In the genomic region with DNA sequence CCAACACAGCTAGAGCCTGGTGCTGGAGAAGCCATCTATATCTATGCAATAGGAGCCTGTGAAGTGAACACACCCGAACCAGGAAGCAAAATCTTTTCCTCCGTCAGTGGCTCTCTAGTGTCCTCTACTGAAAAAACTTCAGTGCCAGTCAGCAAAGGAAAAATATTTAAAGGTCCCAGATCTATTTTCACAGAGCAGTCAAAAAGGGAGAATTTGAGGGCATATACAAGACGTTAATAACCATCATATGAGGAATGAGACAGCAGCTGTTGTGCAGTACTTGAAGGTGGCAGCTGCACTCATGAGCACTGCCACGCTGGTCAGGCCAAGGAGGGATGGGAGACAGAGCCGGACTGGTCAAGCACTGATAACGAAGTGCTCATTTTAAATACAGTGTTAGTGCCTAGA, we compare ENCODE assay signal across 9 cellular contexts. TPM values are rescaled to one million over a fixed set of nuclear protein-coding genes. Genes with fewer than 3 reads are reported as not detected.
DNase-seq lines count a peak whose midpoint lies in the region; ATAC-seq, FAIRE-seq and TF ChIP-seq lines count a peak whose summit lies in the region.
"Had no signal": no experiment of that assay in that cellular context is flagged by ENCODE, and none has a peak within 500 bp of the region (broad histone marks: within the 10 kb centered on the region; RNA-seq: fewer than 3 reads in every experiment).

No MANE protein-coding gene starts in this region.

- TF ChIP-seq CTCF in DND-41 (IDR thresholded peaks at IDR 0.05; ENCODE audit: borderline replicate concordance, extremely low read depth, low read length, poor library complexity, severe bottlenecking) = peak; percentile 28
- TF ChIP-seq CTCF in NB4 (IDR thresholded peaks at IDR 0.05; ENCODE audit: low read depth, low read length) = no peak
- TF ChIP-seq CTCF in GM12878 (IDR thresholded peaks at IDR 0.05 in 2 of 3, conservative IDR thresholded peaks at IDR 0.05 in 1 of 3; ENCODE audit: control insufficient read depth in 2 of 3, extremely low read depth in 1 of 3, insufficient read depth in 1 of 3, low read depth in 3 of 3, low read length in 3 of 3) = peak in 2 of 3 experiments; percentile 25 to 26; a peak in 2 of 6 replicates
- TF ChIP-seq CTCF in liver (IDR thresholded peaks at IDR 0.05; ENCODE audit: low read depth, low read length, missing input control) = peak; percentile 29
- TF ChIP-seq CTCF in Peyer's patch (IDR thresholded peaks at IDR 0.05) = peak in 3 of 6 experiments; percentile 41 to 54 (median 50)

- CTCF ChIA-PET in GM12878 (lab: Yijun Ruan, JAX) = interaction anchor here (0.5 to 2.5 kb wide), 9 partner anchors 11 to 252 kb away, joined by 3 to 17 read pairs (median 4); a partner anchor contains a TSS

- H2AFZ ChIP-seq in DND-41 (ENCODE audit: low read depth, low read length) (no peak overlapping the region), GM12878 (ENCODE audit: control insufficient read depth, low read depth, low read length) (no peak overlapping the region)

- H3K9me3 ChIP-seq in DND-41 (ENCODE audit: insufficient read depth, low read length, severe bottlenecking) (no peaks in the 10 kb centered on the region), GM12878 (replicated peaks; ENCODE audit: control insufficient read depth, insufficient read depth, low read length) (no peaks in the 10 kb centered on the region; the same call in 2 of the 3 replicates), liver (ENCODE audit: control insufficient read depth in 4 of 4, low read length in 3 of 4) (peaks cover 0 to 3% (median 0%) of the 10 kb centered on the region in 4 donors), Peyer's patch (no peaks in the 10 kb centered on the region)

- H3K4me3 ChIP-seq in DND-41 (ENCODE audit: low read depth in 1 of 2, low read length in 2 of 2) (no peak overlapping the region), NB4 (ENCODE audit: low read depth, low read length) (no peak overlapping the region), GM12878 (no peak overlapping the region), liver (ENCODE audit: low read depth in 1 of 3, low read length in 3 of 3) (no peak overlapping the region), Peyer's patch (no peak overlapping the region)
- H3K4me3 ChIP-seq: skin epidermis had no signal

- FAIRE-seq in GM12878 (lab: Jason Lieb, UNC) = no peak

- H3K4me2 ChIP-seq in DND-41 (ENCODE audit: insufficient read depth, low read length) (no peak overlapping the region), GM12878 (ENCODE audit: control insufficient read depth, insufficient read depth) (no peak overlapping the region; the same call in 1 of the 2 replicates)

- H3K4me1 ChIP-seq in DND-41 (ENCODE audit: insufficient read depth, low read length) (peaks cover 8% of the 10 kb centered on the region; the same call in 1 of the 2 replicates), GM12878 (ENCODE audit: control insufficient read depth, insufficient read depth, low read length) (no peaks in the 10 kb centered on the region), liver (ENCODE audit: control insufficient read depth in 4 of 4, insufficient read depth in 4 of 4, low read length in 3 of 4) (no peaks in the 10 kb centered on the region), Peyer's patch (no peaks in the 10 kb centered on the region)

- no TSS peak for BruUV-seq in GM12878 (replicated peaks; lab: Mats Ljungman, UMichigan)

- H3K27ac ChIP-seq in DND-41 (ENCODE audit: low read length) (no peak overlapping the region), GM12878 (ENCODE audit: control insufficient read depth, insufficient read depth) (no peak overlapping the region), liver (ENCODE audit: low read depth in 1 of 2, low read length in 2 of 2) (no peak overlapping the region), Peyer's patch (no peak overlapping the region)
- H3K27ac ChIP-seq: skin epidermis had no signal

- SMC1A ChIA-PET in GM12878 (lab: Charles Lee; ENCODE audit: uncharacterized antibody, unreplicated experiment) = interaction anchor here (0.9 to 2.4 kb wide), 6 partner anchors 9 to 166 kb away, joined by 3 to 11 read pairs (median 5); a partner anchor contains a TSS

- DNase-seq in DND-41 (no peak), NB4 (ENCODE audit: low read depth) (peak; percentile 38), GM12878 (ENCODE audit: low read depth, low spot score) (no peak), NCI-H510A treated with DMSO at 0.1 percent for 48 hours (lab: John Stamatoyannopoulos, UW) (no peak), activated gamma-delta T cell treated with Interleukin-2 at 50 U/mL for 16 hours (no peak), Peyer's patch (no peak)

- H3K9ac ChIP-seq in DND-41 (ENCODE audit: low read depth, low read length) (no peak overlapping the region), GM12878 (ENCODE audit: control insufficient read depth, insufficient read depth, low read length) (no peak overlapping the region), liver (ENCODE audit: low read depth in 1 of 2, low read length in 2 of 2) (no peak overlapping the region)

- H3K36me3 ChIP-seq in DND-41 (ENCODE audit: insufficient read depth, low read length) (peaks cover 3% of the 10 kb centered on the region; the same call in 1 of the 2 replicates), GM12878 (ENCODE audit: control insufficient read depth in 2 of 2, insufficient read depth in 2 of 2, low read length in 1 of 2) (no peaks in the 10 kb centered on the region), liver (ENCODE audit: control insufficient read depth in 4 of 4, insufficient read depth in 3 of 4, low read depth in 1 of 4, low read length in 3 of 4) (no peaks in the 10 kb centered on the region), Peyer's patch (no peaks in the 10 kb centered on the region)

- peaks cover 89% of the 10 kb centered on the region for H3K79me2 ChIP-seq in DND-41 (ENCODE audit: insufficient read depth, low read length)
- H3K79me2 ChIP-seq in GM12878 (ENCODE audit: control insufficient read depth, insufficient read depth, low read length) = no peaks in the 10 kb centered on the region; the same call in none of the 2 replicates

- TF ChIP-seq RAD21 in GM12878 (IDR thresholded peaks at IDR 0.05; ENCODE audit: insufficient read depth, low read depth, low read length) (peak; percentile 47; the same call in 1 of the 2 replicates), liver (IDR thresholded peaks at IDR 0.05) (peak; percentile 68 to 72)

- peaks cover 42% of the 10 kb centered on the region; the same call in 1 of the 2 replicates for H4K20me1 ChIP-seq in DND-41 (ENCODE audit: insufficient read depth, low read length)
- no peaks in the 10 kb centered on the region for H4K20me1 ChIP-seq in GM12878 (ENCODE audit: control insufficient read depth, insufficient read depth)

- in situ Hi-C loops in GM12878 (cut with MboI) = no loop called here

- WGBS in GM12878 (ENCODE audit: insufficient coverage, insufficient replicate concordance, low lambda C conversion rate, missing lambda C conversion rate) = 86% methylated on average over 6 of the region's 6 CpGs
- 61% methylated on average over 6 of the region's 6 CpGs for WGBS in liver

- H3K27me3 ChIP-seq in DND-41 (ENCODE audit: insufficient read depth, low read length, poor library complexity) (no peaks in the 10 kb centered on the region), GM12878 (replicated peaks in 1 of 2; ENCODE audit: control insufficient read depth in 2 of 2, insufficient read depth in 2 of 2, low read length in 1 of 2) (no peaks in the 10 kb centered on the region), liver (ENCODE audit: control insufficient read depth in 4 of 4, insufficient read depth in 4 of 4, low read length in 3 of 4) (no peaks in the 10 kb centered on the region), Peyer's patch (no peaks in the 10 kb centered on the region)

- TF ChIP-seq POLR2A in NB4 (IDR thresholded peaks at IDR 0.05; ENCODE audit: extremely low read depth, insufficient read length) (no peak), GM12878 (IDR thresholded peaks at IDR 0.05; ENCODE audit: low read depth, low read length) (no peak), Peyer's patch (IDR thresholded peaks at IDR 0.05) (no peak)

- RAD21 ChIA-PET in GM12878 (lab: Charles Lee; ENCODE audit: unreplicated experiment) = interaction anchor here (1.0 to 1.1 kb wide), 2 partner anchors 32 to 141 kb away, joined by 3 read pairs; no protein-coding TSS in a partner anchor

- TF ChIP-seq EP300 in GM12878 (IDR thresholded peaks at IDR 0.05; ENCODE audit: borderline replicate concordance in 1 of 2, control insufficient read depth in 1 of 2, low read depth in 2 of 2, low read length in 2 of 2) = no peak

- POLR2A ChIA-PET in GM12878 (lab: Charles Lee) = interaction anchor here (1.6 kb wide), 1 partner anchor 15 kb away, joined by 5 read pairs; a partner anchor contains a TSS

- ATAC-seq in DND-41 (ENCODE audit: insufficient read depth, low read depth) (peak; percentile 41; the same call in 2 of the 3 replicates), GM12878 (peak; percentile 70), GM19463 (IDR thresholded peaks at IDR 0.05; ENCODE audit: unreplicated experiment) (no peak)

- intact Hi-C loops in GM12878 (cut with micrococcal nuclease; ENCODE audit: unreplicated experiment) = no loop called here

TF ChIP-seq in GM12878, 131 proteins besides CTCF, POLR2A, EP300 and RAD21 (continues in another document):
- no peak for TF ChIP-seq NR2C2 (IDR thresholded peaks at IDR 0.05; ENCODE audit: borderline replicate concordance, control insufficient read depth, insufficient read length, low read depth)

TF ChIP-seq in liver, 16 proteins besides CTCF, POLR2A, EP300 and RAD21 (continues in another document):
- TF ChIP-seq GABPA (IDR thresholded peaks at IDR 0.05 in 1 of 2, conservative IDR thresholded peaks at IDR 0.05 in 1 of 2) = no peak

RNA-seq across cellular contexts. Expression of a gene that starts 14.4 kb away (rescaled TPM):
- 22.1 and 42.1 TPM in 2 replicates for total RNA-seq in GM12878 (2013; cell fraction: nucleolus; rRNA removed)
- total RNA-seq in GM12878 (2014; rRNA removed) = 31.1 and 37.7 TPM in 2 replicates
- total RNA-seq in GM12878 (2014; rRNA removed; fragmentation: Illumina TruSeq; extraction: Trizol) = 22.8 and 23.8 TPM in 2 replicates
- total RNA-seq in GM12878 (2021) = 38.2 and 41.1 TPM in 2 replicates
- 16.8 TPM for polyA plus RNA-seq in GM12878 (2011; ENCODE audit: low read depth)
- 57.1 and 76.7 TPM in 2 replicates for polyA plus RNA-seq in GM12878 (2011; rRNA removed)
- 60.7 and 106 TPM in 2 replicates for polyA plus RNA-seq in GM12878 (2011; cell fraction: cytosol; rRNA removed)
- 51.7 and 59.1 TPM in 2 replicates for polyA plus RNA-seq in GM12878 (2011; cell fraction: nucleus; rRNA removed)
- polyA plus RNA-seq in GM12878 (2012) = 32.2 and 33.3 TPM in 2 replicates
- 20.4 and 26.2 TPM in 2 replicates for polyA plus RNA-seq in GM12878 (2014; fragmentation: Illumina TruSeq; extraction: Trizol)
- 10 to 100 TPM in 1 of 2 experiments, 1 to 10 TPM in 1; 4.7 to 10.7 TPM for polyA plus RNA-seq in GM12878 (2014; fragmentation: Nextera tagmentation; extraction: Ambion mirVana)
- 50.6 and 63.7 TPM in 2 replicates for polyA plus RNA-seq in GM12878 (2014; rRNA removed)
- 10 to 100 TPM; 51.2 to 59.9 TPM for polyA plus RNA-seq in GM12878 (2016; fragmentation: Nextera tagmentation; extraction: Ambion mirVana)
- 29.4 and 42.1 TPM in 2 replicates for polyA minus RNA-seq in GM12878 (2011; rRNA and poly(A)+ RNA removed)
- polyA minus RNA-seq in GM12878 (2011; cell fraction: cytosol; rRNA and poly(A)+ RNA removed) = 16.7 and 19.3 TPM in 2 replicates
- polyA minus RNA-seq in GM12878 (2011; cell fraction: nucleus; rRNA and poly(A)+ RNA removed) = 10.0 and 19.2 TPM in 2 replicates
- total RNA-seq in liver = 1 to 10 TPM; 1.8 to 4.9 TPM
- polyA plus RNA-seq in liver = 1 to 10 TPM; 1.3 to 2.1 TPM
- 10 to 100 TPM in 1 of 4 donors, 1 to 10 TPM in 3; 3.8 to 22.3 (median 5.5) TPM for total RNA-seq in Peyer's patch
